34 cellular contexts compared by ENCODE assay signal in the genomic region with DNA sequence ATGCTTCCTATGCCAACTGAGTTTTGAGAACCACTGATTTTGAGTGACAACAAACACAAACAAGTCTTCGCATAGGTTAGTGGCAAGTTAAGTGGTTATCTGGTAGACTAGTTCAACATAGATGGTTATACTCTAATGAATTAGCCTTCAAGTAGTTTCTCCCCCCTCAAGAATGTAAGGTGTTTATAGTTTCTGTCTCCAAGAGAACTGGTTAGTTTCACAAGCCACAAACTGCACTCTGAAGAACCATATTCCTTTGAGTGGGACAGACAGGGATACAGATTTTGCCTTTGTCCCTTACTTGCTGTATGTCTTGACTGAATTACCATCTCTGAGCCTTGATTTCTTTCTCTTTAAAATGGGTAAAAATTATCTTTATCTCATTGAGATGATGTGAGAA.
"Had no signal": no experiment of that assay in that cellular context is flagged by ENCODE, and none has a peak within 500 bp of the region (broad histone marks: within the 10 kb centered on the region; RNA-seq: fewer than 3 reads in every experiment).

No MANE protein-coding gene starts in this region.

- H3K4me3 ChIP-seq: MG63 had no signal

- H3K9me3 ChIP-seq: MG63 had no signal

- DNase-seq: Karpas-422, Kasumi-1, MG63, MM.1S, MV-4-11, NCI-H1048, NCI-H1092, NCI-H1092 treated with DMSO at 0.1 percent for 48 hours, NCI-H1105, NCI-H1105 treated with DMSO at 0.1 percent for 48 hours, NCI-H1417, NCI-H1417 treated with DMSO at 0.1 percent for 48 hours, NCI-H1436, NCI-H1436 treated with DMSO at 0.1 percent for 48 hours, NCI-H146, NCI-H1694, NCI-H1694 treated with DMSO at 0.1 percent for 48 hours, NCI-H187, NCI-H187 treated with DMSO at 0.1 percent for 48 hours, NCI-H1930, NCI-H2029, NCI-H2029 treated with DMSO at 0.1 percent for 48 hours, NCI-H2081, NCI-H2081 treated with DMSO at 0.1 percent for 48 hours, NCI-H2107, NCI-H2171, NCI-H2171 treated with DMSO at 0.1 percent for 48 hours, NCI-H2227 treated with DMSO at 0.1 percent for 48 hours, NCI-H226, NCI-H345, NCI-H446, NCI-H446 treated with DMSO at 0.1 percent for 48 hours, NCI-H510A, NCI-H510A treated with DMSO at 0.1 percent for 48 hours had no signal
